8 cellular contexts compared by ENCODE assay signal in genomic region chr5:157731272-157732129, GRCh38. TPM values are rescaled to one million over a fixed set of nuclear protein-coding genes. Genes with fewer than 3 reads are reported as not detected.
DNase-seq lines count a peak whose midpoint lies in the region; ATAC-seq and TF ChIP-seq lines count a peak whose summit lies in the region.

TSS of gene THG1L (plus strand) at chr5:157731420. CDS start at chr5:157731441, 21 bp downstream.

- ATAC-seq in GM21528 (IDR thresholded peaks at IDR 0.05; ENCODE audit: low FRiP score, unreplicated experiment), result peak; percentile 96
- peak; percentile 99 for ATAC-seq in IMR-90 (ENCODE audit: low read depth)

- CTCF ChIA-PET in IMR-90 (lab: Yijun Ruan, JAX), result interaction anchor here (0.6 to 2.0 kb wide), 5 partner anchors 11 to 582 kb away, joined by 3 to 14 read pairs (median 4); partner anchors contain the start of gene LSM11

- H3K27ac ChIP-seq in IMR-90 (ENCODE audit: insufficient read depth, low read length), result peak within 1 kb of the TSS; percentile 87

- H3K9ac ChIP-seq in IMR-90 (ENCODE audit: low read depth, low read length), result peak within 1 kb of the TSS; percentile 84

- dilution Hi-C loops in IMR-90 (cut with HindIII; ENCODE audit: low sequenced_read_pairs, unreplicated experiment), result no loop called here

- BruUV-seq in IMR-90 (replicated peaks; lab: Mats Ljungman, UMichigan), result no TSS peak

- H4K5ac ChIP-seq in IMR-90 (ENCODE audit: low read depth, low read length), result peak within 1 kb of the TSS; percentile 93

- peak within 1 kb of the TSS; percentile 98 for H3K23ac ChIP-seq in IMR-90 (ENCODE audit: low read depth, low read length)

- peaks cover 5 to 12% of the 10 kb centered on the region in 2 experiments; a peak in 3 of 4 replicates for H3K79me1 ChIP-seq in IMR-90 (ENCODE audit: low read depth in 1 of 2, low read length in 2 of 2)

- no peak for TF ChIP-seq CTCF in IMR-90 (conservative IDR thresholded peaks at IDR 0.05; ENCODE audit: low read depth, low read length)

- no peaks in the 10 kb centered on the region for H4K20me1 ChIP-seq in IMR-90 (ENCODE audit: insufficient read depth, low read length)

- peak within 1 kb of the TSS; percentile 99 for H3K4ac ChIP-seq in IMR-90 (ENCODE audit: low read depth, low read length)

- DNase-seq in DMS 273 (lab: John Stamatoyannopoulos, UW; ENCODE audit: unreplicated experiment) (peak; percentile 99), IMR-90 (peak; percentile 97), OCI-M1 (lab: John Stamatoyannopoulos, UW) (peak; percentile 98), activated T-cell treated with anti-CD3 and anti-CD28 coated beads for 24 hours (ENCODE audit: low read depth) (peak; percentile 99), epidermal melanocyte (ENCODE audit: insufficient read length, low spot score) (peak; percentile 97)
- peak; percentile 97 to 98 for DNase-seq in stimulated activated CD8-positive, alpha-beta memory T cell treated with anti-CD3 and anti-CD28 coated beads, Interleukin-4, amount 100 ng/mL, for 1 hour (ENCODE audit: low read depth in 2 of 2, low spot score in 1 of 2)

- peak within 1 kb of the TSS; percentile 92; the same call in 2 of the 3 replicates for H2BK15ac ChIP-seq in IMR-90 (ENCODE audit: low read depth, low read length)

- H2AFZ ChIP-seq in IMR-90 (replicated peaks; ENCODE audit: low read length, poor library complexity), result peak within 1 kb of the TSS; percentile 99

- in situ Hi-C loops in IMR-90 (cut with MboI; ENCODE audit: low sequenced_read_pairs), result loop anchor here (10.0 kb wide), 1 partner anchor 407 kb away; no protein-coding TSS in a partner anchor

- H2BK5ac ChIP-seq in IMR-90 (ENCODE audit: low read depth, low read length, poor library complexity, severe bottlenecking), result peak within 1 kb of the TSS; percentile 97

- H3K9me1 ChIP-seq in IMR-90 (ENCODE audit: insufficient read depth, low read length), result no peaks in the 10 kb centered on the region

- TF ChIP-seq RAD21 in IMR-90 (IDR thresholded peaks at IDR 0.05; ENCODE audit: low read length), result no peak

- H2AK5ac ChIP-seq in IMR-90 (ENCODE audit: low read depth, low read length), result peak within 1 kb of the TSS; percentile 52

- peak within 1 kb of the TSS; percentile 87 for H3K18ac ChIP-seq in IMR-90 (ENCODE audit: low read depth, low read length)

- peak; percentile 85 for TF ChIP-seq POLR2A in IMR-90 (IDR thresholded peaks at IDR 0.05; ENCODE audit: low read depth, low read length)

- H3K36me3 ChIP-seq in IMR-90 (ENCODE audit: control insufficient read depth, insufficient read depth, low read length), result peaks cover 7% of the 10 kb centered on the region

- intact Hi-C loops in IMR-90 (cut with micrococcal nuclease), result loop anchor here (5.0 kb wide), 1 partner anchor 214 kb away; no protein-coding TSS in a partner anchor

- H3K4me1 ChIP-seq in IMR-90 (ENCODE audit: control insufficient read depth, insufficient read depth, low read length) (no peaks in the 10 kb centered on the region), mononuclear cell (ENCODE audit: insufficient read depth, low read length) (peaks cover 14% of the 10 kb centered on the region)

- WGBS in IMR-90 (ENCODE audit: extremely low coverage in 2 of 2, insufficient read length in 1 of 2), 2 experiments, result 2% methylated on average over 7 of the region's 47 CpGs; no CpG with 5 or more reads in 1 of the 2 experiments

- peak within 1 kb of the TSS; percentile 74 for H2BK20ac ChIP-seq in IMR-90 (ENCODE audit: low read depth, low read length)

- peak within 1 kb of the TSS; percentile 80 to 100 for H4K8ac ChIP-seq in IMR-90 (ENCODE audit: low read depth in 2 of 2, low read length in 2 of 2)

- H4K91ac ChIP-seq in IMR-90 (ENCODE audit: insufficient read depth, low read depth, low read length), result peak within 1 kb of the TSS; percentile 98

- peak within 1 kb of the TSS; percentile 65 for H3K4me3 ChIP-seq in IMR-90 (ENCODE audit: insufficient read depth, low read depth, low read length)
- peak within 1 kb of the TSS; percentile 68 for H3K4me3 ChIP-seq in mononuclear cell (ENCODE audit: low read length)

- peak within 1 kb of the TSS; percentile 99 for H3K14ac ChIP-seq in IMR-90 (replicated peaks; ENCODE audit: low read depth, low read length)

- H3K56ac ChIP-seq in IMR-90 (ENCODE audit: extremely low read depth, insufficient read depth, low read length), result peak within 1 kb of the TSS; percentile 92

- H3K4me2 ChIP-seq in IMR-90 (ENCODE audit: low read depth, low read length), result peak within 1 kb of the TSS; percentile 80

- H2BK120ac ChIP-seq in IMR-90 (ENCODE audit: low read depth, low read length), result peak within 1 kb of the TSS; percentile 97

- H2AK9ac ChIP-seq in IMR-90 (replicated peaks; ENCODE audit: low read depth, low read length, poor library complexity), result peak within 1 kb of the TSS; percentile 95

- no peaks in the 10 kb centered on the region for H3K27me3 ChIP-seq in IMR-90 (ENCODE audit: control insufficient read depth, insufficient read depth, low read length)
- H3K27me3 ChIP-seq in mononuclear cell (ENCODE audit: insufficient read depth, low read length), result no peaks in the 10 kb centered on the region

- H3K9me3 ChIP-seq in IMR-90 (ENCODE audit: control insufficient read depth, insufficient read depth, low read length) (no peaks in the 10 kb centered on the region), mononuclear cell (ENCODE audit: low read depth, low read length) (no peaks in the 10 kb centered on the region)

- POLR2A ChIA-PET in IMR-90 (lab: Charles Lee; ENCODE audit: unreplicated experiment), result interaction anchor here (0.6 to 1.0 kb wide), 2 partner anchors 173 to 215 kb away, joined by 3 read pairs; no protein-coding TSS in a partner anchor

TF ChIP-seq in IMR-90, 13 proteins besides CTCF, POLR2A, EP300 and RAD21:
- TF ChIP-seq BHLHE40 (IDR thresholded peaks at IDR 0.05; ENCODE audit: low read depth, low read length) (no peak), CEBPB (IDR thresholded peaks at IDR 0.05; ENCODE audit: low read depth, low read length) (no peak), CHD1 (IDR thresholded peaks at IDR 0.05; ENCODE audit: low read depth, low read length) (no peak), RCOR1 (IDR thresholded peaks at IDR 0.05; ENCODE audit: insufficient replicate concordance, low read length) (no peak), MXI1 (IDR thresholded peaks at IDR 0.05; ENCODE audit: borderline replicate concordance, low read depth, low read length) (0 out of 2 replicates have a peak, but pooled peaks have one; percentile 46), NFE2L2 (IDR thresholded peaks at IDR 0.05; ENCODE audit: low read depth, low read length) (no peak), MAZ (IDR thresholded peaks at IDR 0.05; ENCODE audit: borderline replicate concordance, low read depth, low read length) (peak; percentile 89; the same call in 1 of the 2 replicates), MAFK (IDR thresholded peaks at IDR 0.05; ENCODE audit: low read depth, low read length) (no peak), RFX5 (IDR thresholded peaks at IDR 0.05; ENCODE audit: low read depth, low read length) (no peak), SMC3 (IDR thresholded peaks at IDR 0.05; ENCODE audit: low read depth, low read length) (0 out of 2 replicates have a peak, but pooled peaks have one; percentile 13), FOS (IDR thresholded peaks at IDR 0.05; ENCODE audit: low read depth, low read length) (peak; percentile 14; the same call in 1 of the 2 replicates), USF2 (IDR thresholded peaks at IDR 0.05; ENCODE audit: low read depth, low read length) (0 out of 2 replicates have a peak, but pooled peaks have one; percentile 7)
- TF ChIP-seq, protein P1, sequence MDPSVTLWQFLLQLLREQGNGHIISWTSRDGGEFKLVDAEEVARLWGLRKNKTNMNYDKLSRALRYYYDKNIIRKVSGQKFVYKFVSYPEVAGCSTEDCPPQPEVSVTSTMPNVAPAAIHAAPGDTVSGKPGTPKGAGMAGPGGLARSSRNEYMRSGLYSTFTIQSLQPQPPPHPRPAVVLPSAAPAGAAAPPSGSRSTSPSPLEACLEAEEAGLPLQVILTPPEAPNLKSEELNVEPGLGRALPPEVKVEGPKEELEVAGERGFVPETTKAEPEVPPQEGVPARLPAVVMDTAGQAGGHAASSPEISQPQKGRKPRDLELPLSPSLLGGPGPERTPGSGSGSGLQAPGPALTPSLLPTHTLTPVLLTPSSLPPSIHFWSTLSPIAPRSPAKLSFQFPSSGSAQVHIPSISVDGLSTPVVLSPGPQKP (IDR thresholded peaks at IDR 0.05; ENCODE audit: borderline replicate concordance, low read depth, low read length), result no peak

RNA-seq across cellular contexts. Expression of gene THG1L, which starts in this region (rescaled TPM):
- total RNA-seq in IMR-90 (2012; rRNA removed), result 20.4 and 32.5 TPM in 2 replicates
- polyA plus RNA-seq in IMR-90 (2012; rRNA removed), result 12.8 and 15.2 TPM in 2 replicates
- 5.4 and 8.9 TPM in 2 replicates for polyA plus RNA-seq in IMR-90 (2012; cell fraction: cytosol; rRNA removed)
- polyA plus RNA-seq in IMR-90 (2012; cell fraction: nucleus; rRNA removed; ENCODE audit: low replicate concordance), result 7.5 and 15.6 TPM in 2 replicates
- total RNA-seq in mononuclear cell, result 13.4 TPM

Comparison
In these comparisons a context has a peak if more than half of its experiments do, and no peak if none do; other contexts are left out.
1. Peak in every context shown above with its lines: DNase-seq, ATAC-seq, H3K4me3 ChIP-seq and H3K27ac ChIP-seq.